Comparison of ENCODE assay signal across 8 cellular contexts in genomic region chr17:62965149-62965648, GRCh38. TPM values are rescaled to one million over a fixed set of nuclear protein-coding genes. Genes with fewer than 3 reads are reported as not detected.
DNase-seq lines count a peak whose midpoint lies in the region; TF ChIP-seq lines count a peak whose summit lies in the region.

No MANE protein-coding gene starts in this region.

- no peaks in the 10 kb centered on the region for H3K36me3 ChIP-seq in SJCRH30
- H3K36me3 ChIP-seq in osteoblast (ENCODE audit: insufficient read depth, low read length) = no peaks in the 10 kb centered on the region

- H3K27me3 ChIP-seq in SJCRH30 = peaks cover 4% of the 10 kb centered on the region
- no peaks in the 10 kb centered on the region for H3K27me3 ChIP-seq in osteoblast (ENCODE audit: insufficient read depth, low read length)

- H3K4me2 ChIP-seq in osteoblast (ENCODE audit: insufficient read depth, low read length) = peak overlapping the region; percentile 75

- H3K9me3 ChIP-seq in SJCRH30 (replicated peaks) (no peaks in the 10 kb centered on the region), osteoblast (ENCODE audit: low read depth, low read length) (no peaks in the 10 kb centered on the region)

- peak overlapping the region; percentile 96 for H2AFZ ChIP-seq in osteoblast (ENCODE audit: low read length)

- DNase-seq in G401 (ENCODE audit: low spot score) (peak; percentile 9), SJCRH30 (peak in 1 of 2 experiments; percentile 5), coronary artery (ENCODE audit: low spot score) (no peak), osteoblast (ENCODE audit: insufficient read length, low spot score, missing footprints) (no peak), NCI-H524 (lab: John Stamatoyannopoulos, UW) (no peak), NCI-H1092 (lab: John Stamatoyannopoulos, UW) (no peak), middle frontal gyrus (ENCODE audit: extremely low spot score, low spot score) (no peak), NCI-H1092 treated with DMSO at 0.1 percent for 48 hours (lab: John Stamatoyannopoulos, UW) (no peak)

- peak overlapping the region; percentile 72 for H3K4me3 ChIP-seq in SJCRH30
- H3K4me3 ChIP-seq in coronary artery = peak overlapping the region; percentile 99
- peak overlapping the region; percentile 92 for H3K4me3 ChIP-seq in osteoblast (ENCODE audit: insufficient read depth, low read length)

- no peaks in the 10 kb centered on the region; the same call in 1 of the 2 replicates for H3K4me1 ChIP-seq in SJCRH30
- peaks cover 36% of the 10 kb centered on the region for H3K4me1 ChIP-seq in osteoblast (ENCODE audit: insufficient read depth, low read length)

- peak overlapping the region; percentile 70 for H3K27ac ChIP-seq in SJCRH30
- peak overlapping the region; percentile 55 to 90 for H3K27ac ChIP-seq in coronary artery
- peak overlapping the region; percentile 72 for H3K27ac ChIP-seq in osteoblast (ENCODE audit: low read depth, low read length)

- in situ Hi-C loops in G401 (cut with HindIII; ENCODE audit: low sequenced_read_pairs) = no loop called here

- TF ChIP-seq CTCF in coronary artery (IDR thresholded peaks at IDR 0.05) (no peak), osteoblast (IDR thresholded peaks at IDR 0.05; ENCODE audit: extremely low read depth, low read depth, low read length) (no peak)

- peaks cover 12% of the 10 kb centered on the region for H4K20me1 ChIP-seq in osteoblast (ENCODE audit: insufficient read depth, low read length)

- peaks cover 37% of the 10 kb centered on the region for H3K79me2 ChIP-seq in osteoblast (ENCODE audit: insufficient read depth, low read length)

RNA-seq across cellular contexts. Expression of gene TANC2, which starts 0.8 kb away (rescaled TPM):
- 0.71 and 3.6 TPM in 2 replicates for total RNA-seq in G401 (2014; rRNA removed; shearing (Covaris generic))
- total RNA-seq in SJCRH30 (2014; rRNA removed; shearing (Covaris generic)) = 12.4 and 14.7 TPM in 2 replicates
- total RNA-seq in osteoblast = 48.9 and 82.5 TPM in 2 replicates
